Comparison of ENCODE assay signal across 8 cellular contexts in the genomic region with DNA sequence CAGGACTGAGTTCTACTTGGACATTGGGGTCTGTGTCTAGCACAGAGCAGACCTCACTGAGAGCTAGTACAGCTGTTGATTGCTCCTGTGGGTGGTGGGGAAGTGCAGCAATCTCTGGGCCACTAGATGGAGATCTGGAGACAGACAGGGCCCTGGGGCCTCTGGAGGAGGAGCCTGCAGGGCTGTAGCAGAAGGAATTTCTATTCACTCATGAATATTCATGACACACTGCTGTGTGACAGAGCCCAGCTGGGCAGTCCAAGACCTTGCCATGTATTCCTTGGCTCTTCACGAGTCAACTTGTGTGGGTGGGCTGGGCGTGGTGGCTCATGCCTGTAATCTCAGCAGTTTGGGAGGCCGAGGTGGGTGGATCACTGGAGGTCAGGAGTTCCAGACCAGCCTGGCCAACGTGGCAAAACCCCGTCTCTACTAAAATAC. TPM values are rescaled to one million over a fixed set of nuclear protein-coding genes. Genes with fewer than 3 reads are reported as not detected.
DNase-seq lines count a peak whose midpoint lies in the region; ATAC-seq and TF ChIP-seq lines count a peak whose summit lies in the region.

No MANE protein-coding gene starts in this region.

- no peak overlapping the region for H3K4me3 ChIP-seq in heart left ventricle

- WGBS in heart left ventricle, 4 donors, result 64 to 73% (median 69%) methylated on average over 4 to 5 of the region's 5 CpGs

- ATAC-seq in heart left ventricle, result peak; percentile 46 to 90 (median 80)
- no peak for ATAC-seq in GM18502 (IDR thresholded peaks at IDR 0.05; ENCODE audit: poor library complexity, unreplicated experiment)

- TF ChIP-seq CTCF in 22Rv1 (IDR thresholded peaks at IDR 0.05), result peak; percentile 59
- peak in 8 of 12 donors; percentile 12 to 37 (median 25) for TF ChIP-seq CTCF in heart left ventricle (IDR thresholded peaks at IDR 0.05)

- no peaks in the 10 kb centered on the region for H3K9me3 ChIP-seq in heart left ventricle

- no peaks in the 10 kb centered on the region for H3K27me3 Mint-ChIP-seq in activated T-helper 1 cell treated with anti-CD3 and anti-CD28 coated beads, Interleukin-12 subunit alpha, Interleukin-12 subunit beta, Interleukin-2, Interleukin-4 antibody, amounts not matched to agents 30 ng/mL and 10 ng/mL and 1 ng/mL, durations not matched to agents 14 hours and 24 hours and 36 hours (ENCODE audit: insufficient read depth)

- H3K27ac ChIP-seq in 22Rv1 (no peak overlapping the region), heart left ventricle (no peak overlapping the region)

- peaks cover 4 to 92% (median 54%) of the 10 kb centered on the region in 9 donors for H3K36me3 ChIP-seq in heart left ventricle

- no peaks in the 10 kb centered on the region for H3K9me3 Mint-ChIP-seq in activated T-helper 1 cell treated with anti-CD3 and anti-CD28 coated beads, Interleukin-12 subunit alpha, Interleukin-12 subunit beta, Interleukin-2, Interleukin-4 antibody, amounts not matched to agents 30 ng/mL and 10 ng/mL and 1 ng/mL, durations not matched to agents 14 hours and 24 hours and 36 hours

- H3K36me3 Mint-ChIP-seq in activated T-helper 1 cell treated with anti-CD3 and anti-CD28 coated beads, Interleukin-12 subunit alpha, Interleukin-12 subunit beta, Interleukin-2, Interleukin-4 antibody, amounts not matched to agents 30 ng/mL and 10 ng/mL and 1 ng/mL, durations not matched to agents 14 hours and 24 hours and 36 hours (ENCODE audit: low read depth), result peaks cover 31% of the 10 kb centered on the region

- DNase-seq in GM03348 (ENCODE audit: low spot score), result peak; percentile 93
- peak; percentile 46 for DNase-seq in NCI-H2171 treated with DMSO at 0.1 percent for 48 hours (lab: John Stamatoyannopoulos, UW)
- no peak for DNase-seq in activated T-helper 1 cell treated with anti-CD3 and anti-CD28 coated beads, Interleukin-12 subunit alpha, Interleukin-12 subunit beta, Interleukin-2, Interleukin-4 antibody, amounts not matched to agents 30 ng/mL and 10 ng/mL and 1 ng/mL, durations not matched to agents 14 hours and 24 hours and 36 hours (ENCODE audit: low spot score)
- DNase-seq in heart left ventricle, result peak in 4 of 5 donors; percentile 44 to 83 (median 64)
- DNase-seq in pulmonary artery endothelial cell (ENCODE audit: low read depth, low spot score), result peak; percentile 53
- DNase-seq in activated T-cell treated with anti-CD3 and anti-CD28 coated beads for 4 hours, result no peak

- no peak overlapping the region for H3K4me3 Mint-ChIP-seq in activated T-helper 1 cell treated with anti-CD3 and anti-CD28 coated beads, Interleukin-12 subunit alpha, Interleukin-12 subunit beta, Interleukin-2, Interleukin-4 antibody, amounts not matched to agents 30 ng/mL and 10 ng/mL and 1 ng/mL, durations not matched to agents 14 hours and 24 hours and 36 hours

- intact Hi-C loops in activated T-helper 1 cell treated with anti-CD3 and anti-CD28 coated beads, Interleukin-12 subunit alpha, Interleukin-12 subunit beta, Interleukin-2, Interleukin-4 antibody, amounts not matched to agents 30 ng/mL and 10 ng/mL and 1 ng/mL, durations not matched to agents 14 hours and 24 hours and 36 hours (cut with micrococcal nuclease), result no loop called here
- intact Hi-C loops in heart left ventricle (cut with DNase I), result no loop called here

- no peaks in the 10 kb centered on the region for H3K27me3 ChIP-seq in heart left ventricle

- peak overlapping the region; percentile 40 for H3K27ac Mint-ChIP-seq in activated T-helper 1 cell treated with anti-CD3 and anti-CD28 coated beads, Interleukin-12 subunit alpha, Interleukin-12 subunit beta, Interleukin-2, Interleukin-4 antibody, amounts not matched to agents 30 ng/mL and 10 ng/mL and 1 ng/mL, durations not matched to agents 14 hours and 24 hours and 36 hours

- TF ChIP-seq POLR2A in heart left ventricle (IDR thresholded peaks at IDR 0.05), result no peak

- peaks cover 0 to 13% (median 3%) of the 10 kb centered on the region in 12 donors for H3K4me1 ChIP-seq in heart left ventricle

- H3K4me1 Mint-ChIP-seq in activated T-helper 1 cell treated with anti-CD3 and anti-CD28 coated beads, Interleukin-12 subunit alpha, Interleukin-12 subunit beta, Interleukin-2, Interleukin-4 antibody, amounts not matched to agents 30 ng/mL and 10 ng/mL and 1 ng/mL, durations not matched to agents 14 hours and 24 hours and 36 hours (ENCODE audit: low read depth), result peaks cover 13% of the 10 kb centered on the region

RNA-seq across cellular contexts. Expression of gene SUGP2, which starts 37.5 kb away (rescaled TPM):
- total RNA-seq in activated T-helper 1 cell treated with anti-CD3 and anti-CD28 coated beads, Interleukin-12 subunit alpha, Interleukin-12 subunit beta, Interleukin-2, Interleukin-4 antibody, amounts not matched to agents 30 ng/mL and 10 ng/mL and 1 ng/mL, durations not matched to agents 14 hours and 24 hours and 36 hours, result 114 and 128 TPM in 2 replicates
- total RNA-seq in heart left ventricle, result 10 to 100 TPM; 36.1 to 76.5 (median 59.4) TPM
- polyA plus RNA-seq in heart left ventricle, result 10 to 100 TPM; 36.8 to 47.8 TPM
- total RNA-seq in pulmonary artery endothelial cell, result 17.5 and 29.4 TPM in 2 replicates

RNA-seq across cellular contexts. Expression of gene ARMC6, which starts 37.6 kb away (rescaled TPM):
- total RNA-seq in activated T-helper 1 cell treated with anti-CD3 and anti-CD28 coated beads, Interleukin-12 subunit alpha, Interleukin-12 subunit beta, Interleukin-2, Interleukin-4 antibody, amounts not matched to agents 30 ng/mL and 10 ng/mL and 1 ng/mL, durations not matched to agents 14 hours and 24 hours and 36 hours, result 54.9 and 56.5 TPM in 2 replicates
- total RNA-seq in heart left ventricle (10 to 100 TPM in 8 of 9 donors, 1 to 10 TPM in 1; 9.9 to 23.6 (median 18.0) TPM), pulmonary artery endothelial cell (51.1 and 68.3 TPM in 2 replicates)
- polyA plus RNA-seq in heart left ventricle, result 10 to 100 TPM; 22.4 to 24.7 TPM

RNA-seq across cellular contexts. Expression of gene HOMER3, which starts 54.8 kb away (rescaled TPM):
- 0.29 and 0.75 TPM in 2 replicates for total RNA-seq in activated T-helper 1 cell treated with anti-CD3 and anti-CD28 coated beads, Interleukin-12 subunit alpha, Interleukin-12 subunit beta, Interleukin-2, Interleukin-4 antibody, amounts not matched to agents 30 ng/mL and 10 ng/mL and 1 ng/mL, durations not matched to agents 14 hours and 24 hours and 36 hours
- total RNA-seq in heart left ventricle (10 to 100 TPM; 13.6 to 36.8 (median 16.4) TPM), pulmonary artery endothelial cell (172 and 181 TPM in 2 replicates)
- polyA plus RNA-seq in heart left ventricle, result 10 to 100 TPM; 27.4 to 32.4 TPM

Comparison
In these comparisons a context has a peak if more than half of its experiments do, and no peak if none do; other contexts are left out.
1. DNase-seq: peak in GM03348 (single experiment), NCI-H2171 treated with DMSO at 0.1 percent for 48 hours (single experiment), heart left ventricle (4 of 5) and pulmonary artery endothelial cell (single experiment); none in activated T-helper 1 cell treated with anti-CD3 and anti-CD28 coated beads, Interleukin-12 subunit alpha, Interleukin-12 subunit beta, Interleukin-2, Interleukin-4 antibody, amounts not matched to agents 30 ng/mL and 10 ng/mL and 1 ng/mL, durations not matched to agents 14 hours and 24 hours and 36 hours (single experiment) and activated T-cell treated with anti-CD3 and anti-CD28 coated beads for 4 hours (single experiment).